ENCODE assay signal across 1 cellular context in genomic region chr6:13079096-13079758, GRCh38.
TF ChIP-seq lines count a peak whose summit lies in the region.

No MANE protein-coding gene starts in this region.

TF ChIP-seq in GM23338, 12 proteins besides CTCF, POLR2A, EP300 and RAD21 (continued from another document):
- TF ChIP-seq ZNF462 (CRISPR knock-in tag; IDR thresholded peaks at IDR 0.05) = no peak
- TF ChIP-seq ZNF331 (CRISPR knock-in tag; IDR thresholded peaks at IDR 0.05; ENCODE audit: low read depth) = no peak
- no peak for TF ChIP-seq ETS1 (IDR thresholded peaks at IDR 0.05)
- no peak for TF ChIP-seq EZH2 (IDR thresholded peaks at IDR 0.05; ENCODE audit: low read depth, unreplicated experiment)
- TF ChIP-seq STAT1 (IDR thresholded peaks at IDR 0.05; ENCODE audit: unreplicated experiment) = no peak
- TF ChIP-seq REST (IDR thresholded peaks at IDR 0.05; ENCODE audit: unreplicated experiment) = no peak
